ENCODE assay signal across 1 cellular context in the genomic region with DNA sequence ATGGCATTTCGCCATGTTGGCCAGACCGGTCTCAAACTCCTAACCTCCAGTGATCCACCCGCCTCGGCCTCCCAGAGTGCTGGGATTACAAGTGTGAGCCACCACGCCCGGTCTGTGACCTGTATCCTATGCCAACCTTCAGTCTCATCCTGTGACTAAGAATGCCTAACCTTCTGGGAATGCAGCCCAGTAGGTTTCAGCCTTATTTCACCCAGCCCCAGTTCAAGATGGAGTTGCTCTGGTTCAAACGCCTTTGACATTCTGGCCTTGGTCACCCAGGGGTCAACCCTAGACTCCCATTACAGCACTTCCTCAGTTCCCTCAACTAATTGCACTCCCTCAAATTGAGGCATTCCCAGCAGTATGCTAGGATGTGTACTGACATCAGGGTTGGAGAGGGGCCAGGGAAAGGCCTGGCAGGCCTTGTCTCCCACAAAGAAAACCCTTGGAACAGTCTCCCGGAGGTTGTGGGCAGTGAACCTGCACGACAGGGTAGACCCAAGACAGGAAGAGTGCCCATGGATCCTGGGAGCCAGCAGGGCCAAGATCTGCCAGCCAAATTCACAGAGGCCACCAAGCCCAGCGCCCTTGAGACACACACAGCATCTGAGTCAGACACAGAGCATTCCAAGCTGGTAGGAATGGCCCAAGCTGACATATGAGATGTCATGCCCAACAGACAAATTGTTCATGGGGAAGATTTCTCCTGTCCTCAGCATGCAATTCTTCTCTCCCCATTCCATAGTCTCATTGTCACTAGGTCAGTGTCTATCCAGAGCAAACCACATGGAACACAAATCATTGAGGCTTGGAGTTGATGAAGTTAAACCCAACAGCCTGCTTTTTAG.
TF ChIP-seq lines count a peak whose summit lies in the region.

No MANE protein-coding gene starts in this region.

TF ChIP-seq in K562, 482 proteins besides CTCF, POLR2A, EP300 and RAD21:
- no peak for TF ChIP-seq GTF2B (IDR thresholded peaks at IDR 0.05; ENCODE audit: extremely low read depth, insufficient read length)
- 0 out of 2 replicates have a peak, but pooled peaks have one; percentile 37 for TF ChIP-seq PTTG1 (tag; IDR thresholded peaks at IDR 0.05; ENCODE audit: low read depth)
- TF ChIP-seq, protein P1, sequence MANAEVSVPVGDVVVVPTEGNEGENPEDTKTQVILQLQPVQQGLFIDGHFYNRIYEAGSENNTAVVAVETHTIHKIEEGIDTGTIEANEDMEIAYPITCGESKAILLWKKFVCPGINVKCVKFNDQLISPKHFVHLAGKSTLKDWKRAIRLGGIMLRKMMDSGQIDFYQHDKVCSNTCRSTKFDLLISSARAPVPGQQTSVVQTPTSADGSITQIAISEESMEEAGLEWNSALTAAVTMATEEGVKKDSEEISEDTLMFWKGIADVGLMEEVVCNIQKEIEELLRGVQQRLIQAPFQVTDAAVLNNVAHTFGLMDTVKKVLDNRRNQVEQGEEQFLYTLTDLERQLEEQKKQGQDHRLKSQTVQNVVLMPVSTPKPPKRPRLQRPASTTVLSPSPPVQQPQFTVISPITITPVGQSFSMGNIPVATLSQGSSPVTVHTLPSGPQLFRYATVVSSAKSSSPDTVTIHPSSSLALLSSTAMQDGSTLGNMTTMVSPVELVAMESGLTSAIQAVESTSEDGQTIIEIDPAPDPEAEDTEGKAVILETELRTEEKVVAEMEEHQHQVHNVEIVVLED (CRISPR knock-in tag; IDR thresholded peaks at IDR 0.05): no peak
- no peak for TF ChIP-seq TAF1 (IDR thresholded peaks at IDR 0.05; ENCODE audit: control insufficient read depth, extremely low read depth, insufficient read depth, low read length, severe bottlenecking)
- no peak for TF ChIP-seq E2F4 (CRISPR knock-in tag; IDR thresholded peaks at IDR 0.05; ENCODE audit: low read depth)
- no peak for TF ChIP-seq NONO (IDR thresholded peaks at IDR 0.05; ENCODE audit: low read depth in 2 of 2, low read length in 1 of 2)
- TF ChIP-seq, protein P2, sequence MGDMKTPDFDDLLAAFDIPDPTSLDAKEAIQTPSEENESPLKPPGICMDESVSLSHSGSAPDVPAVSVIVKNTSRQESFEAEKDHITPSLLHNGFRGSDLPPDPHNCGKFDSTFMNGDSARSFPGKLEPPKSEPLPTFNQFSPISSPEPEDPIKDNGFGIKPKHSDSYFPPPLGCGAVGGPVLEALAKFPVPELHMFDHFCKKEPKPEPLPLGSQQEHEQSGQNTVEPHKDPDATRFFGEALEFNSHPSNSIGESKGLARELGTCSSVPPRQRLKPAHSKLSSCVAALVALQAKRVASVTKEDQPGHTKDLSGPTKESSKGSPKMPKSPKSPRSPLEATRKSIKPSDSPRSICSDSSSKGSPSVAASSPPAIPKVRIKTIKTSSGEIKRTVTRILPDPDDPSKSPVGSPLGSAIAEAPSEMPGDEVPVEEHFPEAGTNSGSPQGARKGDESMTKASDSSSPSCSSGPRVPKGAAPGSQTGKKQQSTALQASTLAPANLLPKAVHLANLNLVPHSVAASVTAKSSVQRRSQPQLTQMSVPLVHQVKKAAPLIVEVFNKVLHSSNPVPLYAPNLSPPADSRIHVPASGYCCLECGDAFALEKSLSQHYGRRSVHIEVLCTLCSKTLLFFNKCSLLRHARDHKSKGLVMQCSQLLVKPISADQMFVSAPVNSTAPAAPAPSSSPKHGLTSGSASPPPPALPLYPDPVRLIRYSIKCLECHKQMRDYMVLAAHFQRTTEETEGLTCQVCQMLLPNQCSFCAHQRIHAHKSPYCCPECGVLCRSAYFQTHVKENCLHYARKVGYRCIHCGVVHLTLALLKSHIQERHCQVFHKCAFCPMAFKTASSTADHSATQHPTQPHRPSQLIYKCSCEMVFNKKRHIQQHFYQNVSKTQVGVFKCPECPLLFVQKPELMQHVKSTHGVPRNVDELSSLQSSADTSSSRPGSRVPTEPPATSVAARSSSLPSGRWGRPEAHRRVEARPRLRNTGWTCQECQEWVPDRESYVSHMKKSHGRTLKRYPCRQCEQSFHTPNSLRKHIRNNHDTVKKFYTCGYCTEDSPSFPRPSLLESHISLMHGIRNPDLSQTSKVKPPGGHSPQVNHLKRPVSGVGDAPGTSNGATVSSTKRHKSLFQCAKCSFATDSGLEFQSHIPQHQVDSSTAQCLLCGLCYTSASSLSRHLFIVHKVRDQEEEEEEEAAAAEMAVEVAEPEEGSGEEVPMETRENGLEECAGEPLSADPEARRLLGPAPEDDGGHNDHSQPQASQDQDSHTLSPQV (IDR thresholded peaks at IDR 0.05): 0 out of 2 replicates have a peak, but pooled peaks have one; percentile 38
- TF ChIP-seq CREB1 (IDR thresholded peaks at IDR 0.05): no peak
- TF ChIP-seq CREB1 (CRISPR knock-in tag; IDR thresholded peaks at IDR 0.05): no peak
